Comparison of ENCODE assay signal across 24 cellular contexts in genomic region chr11:92222701-92223100, GRCh38. TPM values are rescaled to one million over a fixed set of nuclear protein-coding genes. Genes with fewer than 3 reads are reported as not detected.
"Had no signal": no experiment of that assay in that cellular context is flagged by ENCODE, and none has a peak within 500 bp of the region (broad histone marks: within the 10 kb centered on the region; RNA-seq: fewer than 3 reads in every experiment).

No MANE protein-coding gene starts in this region.

- ATAC-seq: activated CD4-positive, CD25-positive, alpha-beta regulatory T cell treated with anti-CD3 and anti-CD28 coated beads, Interleukin-2, amount 50 U/mL, for 24 hours; activated naive CD8-positive, alpha-beta T cell treated with anti-CD3 and anti-CD28 coated beads, Interleukin-2, amount 50 U/mL, for 24 hours; gastroesophageal sphincter; mucosa of descending colon; sciatic nerve; stimulated activated effector memory CD8-positive, alpha-beta T cell treated with anti-CD3 and anti-CD28 coated beads, Interleukin-12 subunit alpha, Interleukin-12 subunit beta, amount 100 ng/mL, for 72 hours; upper lobe of right lung had no signal

- H3K4me3 Mint-ChIP-seq: activated CD4-positive, alpha-beta T cell treated with anti-CD3 and anti-CD28 coated beads, Interleukin-2, amount 10 ng/mL, durations not matched to agents 7 days and 5 days; activated naive CD4-positive, alpha-beta T cell treated with anti-CD3 and anti-CD28 coated beads, Interleukin-2, amount 10 ng/mL, durations not matched to agents 7 days and 5 days; activated naive CD8-positive, alpha-beta T cell treated with anti-CD3 and anti-CD28 coated beads, Interleukin-2, amount 50 U/mL, for 24 hours; naive B cell; stimulated activated effector memory CD8-positive, alpha-beta T cell treated with anti-CD3 and anti-CD28 coated beads, Interleukin-12 subunit alpha, Interleukin-12 subunit beta, amount 100 ng/mL, for 72 hours; T-helper 1 cell treated with Interleukin-12 subunit alpha and Interleukin-12 subunit beta and Interleukin-4 antibody, amounts not matched to agents 30 μg/mL and 1 μg/mL, for 36 hours had no signal

- H3K9me3 Mint-ChIP-seq: activated CD4-positive, alpha-beta T cell treated with anti-CD3 and anti-CD28 coated beads, Interleukin-2, amount 10 ng/mL, durations not matched to agents 7 days and 5 days; activated naive CD4-positive, alpha-beta T cell treated with anti-CD3 and anti-CD28 coated beads, Interleukin-2, amount 10 ng/mL, durations not matched to agents 7 days and 5 days; activated naive CD8-positive, alpha-beta T cell treated with anti-CD3 and anti-CD28 coated beads, Interleukin-2, amount 50 U/mL, for 24 hours; T-helper 1 cell treated with Interleukin-12 subunit alpha and Interleukin-12 subunit beta and Interleukin-4 antibody, amounts not matched to agents 30 μg/mL and 1 μg/mL, for 36 hours had no signal

- H3K4me3 ChIP-seq: esophagus muscularis mucosa, gastroesophageal sphincter, mucosa of descending colon, smooth muscle cell, testis, upper lobe of right lung had no signal

- H3K27ac Mint-ChIP-seq: activated CD4-positive, alpha-beta T cell treated with anti-CD3 and anti-CD28 coated beads, Interleukin-2, amount 10 ng/mL, durations not matched to agents 7 days and 5 days; activated naive CD4-positive, alpha-beta T cell treated with anti-CD3 and anti-CD28 coated beads, Interleukin-2, amount 10 ng/mL, durations not matched to agents 7 days and 5 days; activated naive CD8-positive, alpha-beta T cell treated with anti-CD3 and anti-CD28 coated beads, Interleukin-2, amount 50 U/mL, for 24 hours; naive B cell; stimulated activated effector memory CD8-positive, alpha-beta T cell treated with anti-CD3 and anti-CD28 coated beads, Interleukin-12 subunit alpha, Interleukin-12 subunit beta, amount 100 ng/mL, for 72 hours; T-helper 1 cell treated with Interleukin-12 subunit alpha and Interleukin-12 subunit beta and Interleukin-4 antibody, amounts not matched to agents 30 μg/mL and 1 μg/mL, for 36 hours had no signal

- H3K4me1 Mint-ChIP-seq: activated CD4-positive, alpha-beta T cell treated with anti-CD3 and anti-CD28 coated beads, Interleukin-2, amount 10 ng/mL, durations not matched to agents 7 days and 5 days; activated naive CD4-positive, alpha-beta T cell treated with anti-CD3 and anti-CD28 coated beads, Interleukin-2, amount 10 ng/mL, durations not matched to agents 7 days and 5 days; activated naive CD8-positive, alpha-beta T cell treated with anti-CD3 and anti-CD28 coated beads, Interleukin-2, amount 50 U/mL, for 24 hours; stimulated activated effector memory CD8-positive, alpha-beta T cell treated with anti-CD3 and anti-CD28 coated beads, Interleukin-12 subunit alpha, Interleukin-12 subunit beta, amount 100 ng/mL, for 72 hours had no signal

- H3K27me3 ChIP-seq: testis had no signal

- H3K36me3 Mint-ChIP-seq: activated naive CD4-positive, alpha-beta T cell treated with anti-CD3 and anti-CD28 coated beads, Interleukin-2, amount 10 ng/mL, durations not matched to agents 7 days and 5 days; stimulated activated effector memory CD8-positive, alpha-beta T cell treated with anti-CD3 and anti-CD28 coated beads, Interleukin-12 subunit alpha, Interleukin-12 subunit beta, amount 100 ng/mL, for 72 hours had no signal

- H3K27ac ChIP-seq: esophagus muscularis mucosa, gastroesophageal sphincter, neutrophil, testis, upper lobe of right lung had no signal

- H3K4me1 ChIP-seq: upper lobe of right lung had no signal

- H3K36me3 ChIP-seq: esophagus muscularis mucosa, gastroesophageal sphincter, neutrophil, upper lobe of right lung had no signal

- DNase-seq: activated CD4-positive, alpha-beta T cell treated with anti-CD3 and anti-CD28 coated beads, Interleukin-2, amount 10 ng/mL, durations not matched to agents 7 days and 5 days; activated CD8-positive, alpha-beta memory T cell treated with anti-CD3 and anti-CD28 coated beads for 24 hours; activated CD8-positive, alpha-beta memory T cell treated with anti-CD3 and anti-CD28 coated beads, Interleukin-2, amount 50 U/mL, for 48 hours; activated effector memory CD4-positive, alpha-beta T cell treated with Interleukin-2 at 50 U/mL for 16 hours; activated naive CD4-positive, alpha-beta T cell treated with anti-CD3 and anti-CD28 coated beads, Interleukin-2, amount 10 ng/mL, durations not matched to agents 7 days and 5 days; activated naive CD8-positive, alpha-beta T cell treated with anti-CD3 and anti-CD28 coated beads, Interleukin-2, amount 50 U/mL, for 24 hours; activated T-cell treated with anti-CD3 and anti-CD28 coated beads, Interleukin-2, amount 50 U/mL, for 48 hours; aorta; cerebellar nuclear complex; effector CD8-positive, alpha-beta T cell; mesenchymal stem cell; mucosa of descending colon; naive B cell; stimulated activated CD4-positive, alpha-beta T cell treated with anti-CD3 and anti-CD28 coated beads, Interleukin-4, amount 100 ng/mL, for 24 hours; testis; upper lobe of right lung had no signal

- H3K9me3 ChIP-seq: esophagus muscularis mucosa, gastroesophageal sphincter, mucosa of descending colon, neutrophil, testis, upper lobe of right lung had no signal

RNA-seq across cellular contexts. Expression of gene FAT3, which starts 1.9 kb away (rescaled TPM):
- total RNA-seq: activated CD4-positive, alpha-beta T cell treated with anti-CD3 and anti-CD28 coated beads, Interleukin-2, amount 10 ng/mL, durations not matched to agents 7 days and 5 days had no signal
